2 cellular contexts compared by ENCODE assay signal in the genomic region with DNA sequence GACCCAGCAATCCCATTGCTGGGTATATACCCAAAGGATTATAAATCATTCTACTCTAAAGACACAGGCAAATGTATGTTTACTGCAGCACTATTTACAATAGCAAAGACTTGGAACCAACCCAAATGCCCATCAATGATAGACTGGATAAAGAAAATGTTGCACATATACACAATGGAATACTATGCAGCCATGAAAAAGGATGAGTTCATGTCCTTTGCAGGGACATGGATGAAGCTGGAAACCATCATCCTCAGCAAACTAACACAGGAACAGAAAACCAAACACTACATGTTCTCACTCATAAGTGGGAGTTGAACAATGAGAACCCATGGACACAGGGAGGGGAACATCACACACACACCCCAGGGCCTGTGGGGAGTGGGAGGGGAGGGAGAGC. TPM values are rescaled to one million over a fixed set of nuclear protein-coding genes. Genes with fewer than 3 reads are reported as not detected.
"Had no signal": no experiment of that assay in that cellular context is flagged by ENCODE, and none has a peak within 500 bp of the region (broad histone marks: within the 10 kb centered on the region; RNA-seq: fewer than 3 reads in every experiment).

No MANE protein-coding gene starts in this region.

RNA-seq across cellular contexts. Expression of gene MAP3K15, which starts 3.5 kb away (rescaled TPM):
- total RNA-seq: breast epithelium, cardiac septum had no signal
